In genomic region chr6:100426689-100427338, GRCh38 we compare ENCODE assay signal across 18 cellular contexts. TPM values are rescaled to one million over a fixed set of nuclear protein-coding genes. Genes with fewer than 3 reads are reported as not detected.
"Had no signal": no experiment of that assay in that cellular context is flagged by ENCODE, and none has a peak within 500 bp of the region (broad histone marks: within the 10 kb centered on the region; RNA-seq: fewer than 3 reads in every experiment).

No MANE protein-coding gene starts in this region.

- H3K36me3 ChIP-seq: right atrium auricular region, tibial artery had no signal

- H3K4me3 ChIP-seq: right atrium auricular region, smooth muscle cell, tibial artery had no signal

- H3K4me1 Mint-ChIP-seq: activated CD8-positive, alpha-beta memory T cell treated with anti-CD3 and anti-CD28 coated beads, Interleukin-2, amount 10 ng/mL, durations not matched to agents 7 days and 5 days; naive B cell; stimulated activated memory B cell treated with anti-CD40 and anti-IgM and Interleukin-4, amounts not matched to agents 10 μg/mL and 1 μg/mL and 100 μg/mL, for 72 hours had no signal

- H3K27ac ChIP-seq: right atrium auricular region, tibial artery had no signal

- H3K4me3 Mint-ChIP-seq: activated CD8-positive, alpha-beta memory T cell treated with anti-CD3 and anti-CD28 coated beads, Interleukin-2, amount 10 ng/mL, durations not matched to agents 7 days and 5 days; activated T-cell treated with anti-CD3 and anti-CD28 coated beads, Interleukin-2, amount 50 U/mL, for 4 hours; dendritic cell treated with granulocyte-macrophage colony-stimulating factor and Interleukin-4, amounts not matched to agents 40 ng/mL and 50 ng/mL, for 4 days; endodermal cell; mesothelial cell of epicardium; stimulated activated memory B cell treated with anti-CD40 and anti-IgM and Interleukin-4, amounts not matched to agents 10 μg/mL and 1 μg/mL and 100 μg/mL, for 72 hours; T-helper 2 cell treated with Interferon-gamma antibody and Interleukin-4, amounts not matched to agents 5 μg/mL and 100 μg/mL, for 36 hours had no signal

- H3K4me1 ChIP-seq: right atrium auricular region, tibial artery had no signal

- H3K27ac Mint-ChIP-seq: activated CD8-positive, alpha-beta memory T cell treated with anti-CD3 and anti-CD28 coated beads, Interleukin-2, amount 10 ng/mL, durations not matched to agents 7 days and 5 days; activated naive CD4-positive, alpha-beta T cell treated with anti-CD3 and anti-CD28 coated beads, Interleukin-2, amount 50 U/mL, for 72 hours; dendritic cell treated with granulocyte-macrophage colony-stimulating factor and Interleukin-4, amounts not matched to agents 40 ng/mL and 50 ng/mL, for 4 days; endodermal cell; mesothelial cell of epicardium; naive B cell; stimulated activated memory B cell treated with anti-CD40 and anti-IgM and Interleukin-4, amounts not matched to agents 10 μg/mL and 1 μg/mL and 100 μg/mL, for 72 hours; T-helper 2 cell treated with Interferon-gamma antibody and Interleukin-4, amounts not matched to agents 5 μg/mL and 100 μg/mL, for 36 hours had no signal

- H3K4me2 ChIP-seq: smooth muscle cell had no signal

- DNase-seq: activated CD4-positive, alpha-beta T cell treated with anti-CD3 and anti-CD28 coated beads, Interleukin-2, amount 50 U/mL, for 4 hours; activated CD4-positive, CD25-positive, alpha-beta regulatory T cell treated with anti-CD3 and anti-CD28 coated beads, Interleukin-2, amount 50 U/mL, for 72 hours; activated CD8-positive, alpha-beta memory T cell treated with anti-CD3 and anti-CD28 coated beads, Interleukin-2, amount 10 ng/mL, durations not matched to agents 7 days and 5 days; activated effector memory CD4-positive, alpha-beta T cell treated with anti-CD3 and anti-CD28 coated beads, Interleukin-2, amount 50 U/mL, for 16 hours; activated T-cell treated with anti-CD3 and anti-CD28 coated beads, Interleukin-2, amount 50 U/mL, for 4 hours; amniotic stem cell; cerebellar nuclear complex; endodermal cell; erythroblast; naive B cell; tibial artery had no signal

- ATAC-seq: activated CD8-positive, alpha-beta memory T cell treated with anti-CD3 and anti-CD28 coated beads, Interleukin-2, amount 10 ng/mL, durations not matched to agents 7 days and 5 days; activated naive CD4-positive, alpha-beta T cell treated with anti-CD3 and anti-CD28 coated beads, Interleukin-2, amount 50 U/mL, for 72 hours; activated T-cell treated with anti-CD3 and anti-CD28 coated beads, Interleukin-2, amount 50 U/mL, for 4 hours; stimulated activated memory B cell treated with anti-CD40 and anti-IgM and Interleukin-4, amounts not matched to agents 10 μg/mL and 1 μg/mL and 100 μg/mL, for 72 hours had no signal

- H3K27me3 Mint-ChIP-seq: dendritic cell treated with granulocyte-macrophage colony-stimulating factor and Interleukin-4, amounts not matched to agents 40 ng/mL and 50 ng/mL, for 4 days had no signal

- H3K9me3 ChIP-seq: right atrium auricular region, tibial artery had no signal

- H3K27me3 ChIP-seq: right atrium auricular region, tibial artery had no signal

- H3K36me3 Mint-ChIP-seq: activated CD8-positive, alpha-beta memory T cell treated with anti-CD3 and anti-CD28 coated beads, Interleukin-2, amount 10 ng/mL, durations not matched to agents 7 days and 5 days; activated naive CD4-positive, alpha-beta T cell treated with anti-CD3 and anti-CD28 coated beads, Interleukin-2, amount 50 U/mL, for 72 hours; mesothelial cell of epicardium; naive B cell; stimulated activated memory B cell treated with anti-CD40 and anti-IgM and Interleukin-4, amounts not matched to agents 10 μg/mL and 1 μg/mL and 100 μg/mL, for 72 hours had no signal

- H3K9me3 Mint-ChIP-seq: activated naive CD4-positive, alpha-beta T cell treated with anti-CD3 and anti-CD28 coated beads, Interleukin-2, amount 50 U/mL, for 72 hours; activated T-cell treated with anti-CD3 and anti-CD28 coated beads, Interleukin-2, amount 50 U/mL, for 4 hours; dendritic cell treated with granulocyte-macrophage colony-stimulating factor and Interleukin-4, amounts not matched to agents 40 ng/mL and 50 ng/mL, for 4 days; endodermal cell; mesothelial cell of epicardium; naive B cell; stimulated activated memory B cell treated with anti-CD40 and anti-IgM and Interleukin-4, amounts not matched to agents 10 μg/mL and 1 μg/mL and 100 μg/mL, for 72 hours; T-helper 2 cell treated with Interferon-gamma antibody and Interleukin-4, amounts not matched to agents 5 μg/mL and 100 μg/mL, for 36 hours had no signal

RNA-seq across cellular contexts. Expression of gene SIM1, which starts 37.9 kb away (rescaled TPM):
- total RNA-seq: activated naive CD4-positive, alpha-beta T cell treated with anti-CD3 and anti-CD28 coated beads, Interleukin-2, amount 50 U/mL, for 72 hours; activated T-cell treated with anti-CD3 and anti-CD28 coated beads, Interleukin-2, amount 50 U/mL, for 4 hours; mesothelial cell of epicardium; right atrium auricular region; smooth muscle cell had no signal
- polyA plus RNA-seq: smooth muscle cell had no signal
